33 cellular contexts compared by ENCODE assay signal in genomic region chr4:113531572-113531971, GRCh38.
"Had no signal": no experiment of that assay in that cellular context is flagged by ENCODE, and none has a peak within 500 bp of the region (broad histone marks: within the 10 kb centered on the region; RNA-seq: fewer than 3 reads in every experiment).

No MANE protein-coding gene starts in this region.

- H3K4me1 Mint-ChIP-seq: activated CD4-positive, alpha-beta memory T cell treated with anti-CD3 and anti-CD28 coated beads, Interleukin-2, amount 10 ng/mL, durations not matched to agents 7 days and 5 days; activated CD8-positive, alpha-beta memory T cell treated with anti-CD3 and anti-CD28 coated beads, Interleukin-2, amount 10 ng/mL, durations not matched to agents 7 days and 5 days; activated naive CD4-positive, alpha-beta T cell treated with anti-CD3 and anti-CD28 coated beads, Interleukin-2, amount 10 ng/mL, durations not matched to agents 7 days and 5 days; activated naive CD8-positive, alpha-beta T cell treated with anti-CD3 and anti-CD28 coated beads, Interleukin-2, amount 50 U/mL, for 24 hours had no signal

- H3K36me3 ChIP-seq: cardiac muscle cell had no signal

- H3K4me3 Mint-ChIP-seq: activated CD4-positive, alpha-beta memory T cell treated with anti-CD3 and anti-CD28 coated beads, Interleukin-2, amount 10 ng/mL, durations not matched to agents 7 days and 5 days; activated CD8-positive, alpha-beta memory T cell treated with anti-CD3 and anti-CD28 coated beads, Interleukin-2, amount 10 ng/mL, durations not matched to agents 7 days and 5 days; activated naive CD4-positive, alpha-beta T cell treated with anti-CD3 and anti-CD28 coated beads, Interleukin-2, amount 10 ng/mL, durations not matched to agents 7 days and 5 days; activated naive CD8-positive, alpha-beta T cell; activated naive CD8-positive, alpha-beta T cell treated with anti-CD3 and anti-CD28 coated beads, Interleukin-2, amount 50 U/mL, for 24 hours; brain had no signal

- H3K27ac Mint-ChIP-seq: activated CD4-positive, alpha-beta memory T cell treated with anti-CD3 and anti-CD28 coated beads, Interleukin-2, amount 10 ng/mL, durations not matched to agents 7 days and 5 days; activated CD8-positive, alpha-beta memory T cell treated with anti-CD3 and anti-CD28 coated beads, Interleukin-2, amount 10 ng/mL, durations not matched to agents 7 days and 5 days; activated naive CD4-positive, alpha-beta T cell treated with anti-CD3 and anti-CD28 coated beads, Interleukin-2, amount 10 ng/mL, durations not matched to agents 7 days and 5 days; activated naive CD8-positive, alpha-beta T cell; activated naive CD8-positive, alpha-beta T cell treated with anti-CD3 and anti-CD28 coated beads, Interleukin-2, amount 50 U/mL, for 24 hours; brain had no signal

- H3K4me3 ChIP-seq: cardiac muscle cell, K562, Peyer's patch, SJCRH30, SK-N-MC had no signal

- ATAC-seq: activated CD8-positive, alpha-beta memory T cell treated with anti-CD3 and anti-CD28 coated beads, Interleukin-2, amount 10 ng/mL, durations not matched to agents 7 days and 5 days; activated naive CD8-positive, alpha-beta T cell treated with anti-CD3 and anti-CD28 coated beads, Interleukin-2, amount 50 U/mL, for 24 hours; K562; PC-3 had no signal

- H3K9me3 Mint-ChIP-seq: activated CD4-positive, alpha-beta memory T cell treated with anti-CD3 and anti-CD28 coated beads, Interleukin-2, amount 10 ng/mL, durations not matched to agents 7 days and 5 days; activated naive CD4-positive, alpha-beta T cell treated with anti-CD3 and anti-CD28 coated beads, Interleukin-2, amount 10 ng/mL, durations not matched to agents 7 days and 5 days; activated naive CD8-positive, alpha-beta T cell treated with anti-CD3 and anti-CD28 coated beads, Interleukin-2, amount 50 U/mL, for 24 hours; brain had no signal

- H3K27me3 ChIP-seq: cardiac muscle cell, Peyer's patch, SJCRH30 had no signal

- FAIRE-seq: K562 had no signal

- H3K27me3 Mint-ChIP-seq: activated CD4-positive, alpha-beta memory T cell treated with anti-CD3 and anti-CD28 coated beads, Interleukin-2, amount 10 ng/mL, durations not matched to agents 7 days and 5 days; activated CD8-positive, alpha-beta memory T cell treated with anti-CD3 and anti-CD28 coated beads, Interleukin-2, amount 10 ng/mL, durations not matched to agents 7 days and 5 days; activated naive CD4-positive, alpha-beta T cell treated with anti-CD3 and anti-CD28 coated beads, Interleukin-2, amount 10 ng/mL, durations not matched to agents 7 days and 5 days; activated naive CD8-positive, alpha-beta T cell; activated naive CD8-positive, alpha-beta T cell treated with anti-CD3 and anti-CD28 coated beads, Interleukin-2, amount 50 U/mL, for 24 hours; brain had no signal

- DNase-seq: activated CD4-positive, alpha-beta memory T cell treated with anti-CD3 and anti-CD28 coated beads, Interleukin-2, amount 10 ng/mL, durations not matched to agents 7 days and 5 days; activated CD4-positive, alpha-beta T cell treated with anti-CD3 and anti-CD28 coated beads for 1 hour; activated CD4-positive, alpha-beta T cell treated with anti-CD3 and anti-CD28 coated beads for 48 hours; activated CD4-positive, CD25-positive, alpha-beta regulatory T cell; activated CD8-positive, alpha-beta memory T cell treated with anti-CD3 and anti-CD28 coated beads for 24 hours; activated CD8-positive, alpha-beta memory T cell treated with anti-CD3 and anti-CD28 coated beads, Interleukin-2, amount 10 ng/mL, durations not matched to agents 7 days and 5 days; activated CD8-positive, alpha-beta memory T cell treated with anti-CD3 and anti-CD28 coated beads, Interleukin-2, amount 50 U/mL, for 48 hours; activated effector memory CD4-positive, alpha-beta T cell treated with Interleukin-2 at 50 U/mL for 16 hours; activated naive CD4-positive, alpha-beta T cell treated with anti-CD3 and anti-CD28 coated beads, Interleukin-2, amount 10 ng/mL, durations not matched to agents 7 days and 5 days; activated naive CD8-positive, alpha-beta T cell treated with anti-CD3 and anti-CD28 coated beads, Interleukin-2, amount 50 U/mL, for 24 hours; activated T-cell treated with anti-CD3 and anti-CD28 coated beads, Interleukin-2, amount 50 U/mL, for 48 hours; anterior cingulate cortex; NCI-H1436 treated with DMSO at 0.1 percent for 48 hours; NCI-H1694 treated with DMSO at 0.1 percent for 48 hours; NCI-H2029 treated with DMSO at 0.1 percent for 48 hours; NCI-H2107; NCI-H2171; NCI-H510A; NCI-H526; NCI-H748 treated with DMSO at 0.1 percent for 48 hours; NK-92 treated with Interleukin-12 subunit alpha and Interleukin-12 subunit beta, amount 100 ng/mL, for 24 hours; PC-3; Peyer's patch; Right ventricle myocardium superior; RPMI8226; SJCRH30; T1000; WERI-Rb-1 had no signal

- H3K27ac ChIP-seq: cardiac muscle cell, Peyer's patch, SJCRH30, SK-N-MC, WERI-Rb-1 had no signal

- H3K4me1 ChIP-seq: Peyer's patch, SJCRH30 had no signal

- H3K9me3 ChIP-seq: Peyer's patch, SJCRH30 had no signal
